Comparison of ENCODE assay signal across 1 cellular context in genomic region chr6:24600903-24601302, GRCh38.
TF ChIP-seq lines count a peak whose summit lies in the region.

No MANE protein-coding gene starts in this region.

TF ChIP-seq in HepG2, 621 proteins besides CTCF, POLR2A, EP300 and RAD21 (continued from another document):
- TF ChIP-seq FUBP1 (CRISPR knock-in tag; IDR thresholded peaks at IDR 0.05; ENCODE audit: borderline replicate concordance): no peak
